In genomic region chr2:218396688-218397501, GRCh38 we compare ENCODE assay signal across 1 cellular context.
TF ChIP-seq lines count a peak whose summit lies in the region.

No MANE protein-coding gene starts in this region.

TF ChIP-seq in HepG2, 621 proteins besides CTCF, POLR2A, EP300 and RAD21 (continued from another document and continues in another):
- TF ChIP-seq HDAC2 (CRISPR knock-in tag; IDR thresholded peaks at IDR 0.05) (peak; percentile 42; the same call in 1 of the 2 replicates), HDAC1 (CRISPR knock-in tag; IDR thresholded peaks at IDR 0.05) (peak; percentile 58), MAFF (IDR thresholded peaks at IDR 0.05; ENCODE audit: low read depth, low read length) (no peak), GMEB2 (CRISPR knock-in tag; IDR thresholded peaks at IDR 0.05; ENCODE audit: low read depth) (no peak), ASH2L (IDR thresholded peaks at IDR 0.05; ENCODE audit: insufficient read length, low read depth, low read length) (peak; percentile 11), ZNF3 (CRISPR knock-in tag; IDR thresholded peaks at IDR 0.05) (no peak), ZC3H4 (CRISPR knock-in tag; IDR thresholded peaks at IDR 0.05; ENCODE audit: borderline replicate concordance) (0 out of 2 replicates have a peak, but pooled peaks have one; percentile 30), RORA (CRISPR knock-in tag; IDR thresholded peaks at IDR 0.05) (no peak), ISL2 (CRISPR knock-in tag; IDR thresholded peaks at IDR 0.05) (no peak), HNF1B (CRISPR knock-in tag; IDR thresholded peaks at IDR 0.05) (no peak), CHCHD3 (CRISPR knock-in tag; IDR thresholded peaks at IDR 0.05) (peak; percentile 35; the same call in 1 of the 2 replicates), JUN (CRISPR knock-in tag; IDR thresholded peaks at IDR 0.05) (no peak), MTF2 (CRISPR knock-in tag; IDR thresholded peaks at IDR 0.05; ENCODE audit: borderline replicate concordance) (peak; percentile 71; the same call in 1 of the 2 replicates), ZNF746 (CRISPR knock-in tag; IDR thresholded peaks at IDR 0.05) (peak; percentile 9; the same call in 1 of the 2 replicates), NR2F2 (IDR thresholded peaks at IDR 0.05; ENCODE audit: borderline replicate concordance, low read depth) (no peak), MAF1 (CRISPR knock-in tag; IDR thresholded peaks at IDR 0.05; ENCODE audit: borderline replicate concordance) (no peak), TRAFD1 (CRISPR knock-in tag; IDR thresholded peaks at IDR 0.05; ENCODE audit: borderline replicate concordance) (no peak), ZNF639 (CRISPR knock-in tag; conservative IDR thresholded peaks at IDR 0.05) (peak; percentile 25; the same call in 1 of the 2 replicates), RAD51 (IDR thresholded peaks at IDR 0.05; ENCODE audit: borderline replicate concordance) (no peak), MATR3 (CRISPR knock-in tag; IDR thresholded peaks at IDR 0.05) (no peak), ZFP91 (CRISPR knock-in tag; IDR thresholded peaks at IDR 0.05; ENCODE audit: borderline replicate concordance) (no peak), ZNF644 (CRISPR knock-in tag; IDR thresholded peaks at IDR 0.05; ENCODE audit: low read depth) (no peak), ZNF737 (CRISPR knock-in tag; IDR thresholded peaks at IDR 0.05; ENCODE audit: borderline replicate concordance) (no peak), NFKBIZ (CRISPR knock-in tag; IDR thresholded peaks at IDR 0.05) (0 out of 2 replicates have a peak, but pooled peaks have one; percentile 31), RBM39 (IDR thresholded peaks at IDR 0.05; ENCODE audit: low read depth, low read length, poor library complexity, severe bottlenecking) (no peak), DNMT3B (CRISPR knock-in tag; conservative IDR thresholded peaks at IDR 0.05) (no peak), ZZZ3 (CRISPR knock-in tag; IDR thresholded peaks at IDR 0.05; ENCODE audit: borderline replicate concordance) (no peak), PRDM10 (CRISPR knock-in tag; IDR thresholded peaks at IDR 0.05; ENCODE audit: low read depth) (0 out of 2 replicates have a peak, but pooled peaks have one; percentile 38), ZBTB10 (CRISPR knock-in tag; IDR thresholded peaks at IDR 0.05; ENCODE audit: borderline replicate concordance) (peak; percentile 83; the same call in 1 of the 2 replicates), IRF1 (CRISPR knock-in tag; IDR thresholded peaks at IDR 0.05; ENCODE audit: low read depth) (0 out of 2 replicates have a peak, but pooled peaks have one; percentile 34), PRDM4 (CRISPR knock-in tag; IDR thresholded peaks at IDR 0.05; ENCODE audit: borderline replicate concordance) (no peak), PRMT3 (CRISPR knock-in tag; IDR thresholded peaks at IDR 0.05; ENCODE audit: borderline replicate concordance, low read depth) (peak; percentile 29; the same call in 1 of the 2 replicates), ZNF260 (CRISPR knock-in tag; IDR thresholded peaks at IDR 0.05; ENCODE audit: borderline replicate concordance, low read depth) (peak; percentile 46; the same call in 1 of the 2 replicates), ZNF414 (CRISPR knock-in tag; IDR thresholded peaks at IDR 0.05) (no peak), ZFP37 (CRISPR knock-in tag; IDR thresholded peaks at IDR 0.05; ENCODE audit: borderline replicate concordance) (peak; percentile 62; the same call in 1 of the 2 replicates), ZNF280B (CRISPR knock-in tag; IDR thresholded peaks at IDR 0.05; ENCODE audit: borderline replicate concordance) (no peak), ZNF891 (CRISPR knock-in tag; IDR thresholded peaks at IDR 0.05) (0 out of 2 replicates have a peak, but pooled peaks have one; percentile 15)
